In genomic region chr5:40270274-40270855, GRCh38 we compare ENCODE assay signal across 16 cellular contexts.
"Had no signal": no experiment of that assay in that cellular context is flagged by ENCODE, and none has a peak within 500 bp of the region (broad histone marks: within the 10 kb centered on the region; RNA-seq: fewer than 3 reads in every experiment).

No MANE protein-coding gene starts in this region.

- H3K4me1 Mint-ChIP-seq: activated B cell treated with CpG ODN at 0.5 μM for 24 hours, neural crest cell had no signal

- H3K4me3 Mint-ChIP-seq: activated B cell treated with CpG ODN at 0.5 μM for 24 hours; neural crest cell; T-helper 2 cell treated with Interferon-gamma antibody and Interleukin-4, amounts not matched to agents 5 μg/mL and 100 μg/mL, for 36 hours had no signal

- H3K27ac Mint-ChIP-seq: activated B cell treated with CpG ODN at 0.5 μM for 24 hours; T-helper 2 cell treated with Interferon-gamma antibody and Interleukin-4, amounts not matched to agents 5 μg/mL and 100 μg/mL, for 36 hours had no signal

- DNase-seq: activated B cell treated with CpG ODN at 0.5 μM for 24 hours; activated CD4-positive, alpha-beta T cell treated with anti-CD3 and anti-CD28 coated beads, Interleukin-2, amount 50 U/mL, for 48 hours; activated gamma-delta T cell; adrenal gland; head of caudate nucleus; immature natural killer cell; psoas muscle; right lobe of liver; stimulated activated CD4-positive, alpha-beta T cell treated with anti-CD3 and anti-CD28 coated beads, Interleukin-4, amount 100 ng/mL, for 4 hours; stimulated activated CD8-positive, alpha-beta memory T cell treated with anti-CD3 and anti-CD28 coated beads, Interleukin-4, amount 100 ng/mL, for 48 hours; stomach; SW 1271; testis; upper lobe of left lung had no signal

- ATAC-seq: psoas muscle, right lobe of liver had no signal

- H3K36me3 Mint-ChIP-seq: immature natural killer cell had no signal

- H3K9me3 Mint-ChIP-seq: activated B cell treated with CpG ODN at 0.5 μM for 24 hours, immature natural killer cell, neural crest cell had no signal

- H3K27me3 Mint-ChIP-seq: activated B cell treated with CpG ODN at 0.5 μM for 24 hours had no signal
